ENCODE assay signal across 16 cellular contexts in genomic region chr3:56254835-56255234, GRCh38.
DNase-seq lines count a peak whose midpoint lies in the region; ATAC-seq, FAIRE-seq and TF ChIP-seq lines count a peak whose summit lies in the region.
"Had no signal": no experiment of that assay in that cellular context is flagged by ENCODE, and none has a peak within 500 bp of the region (broad histone marks: within the 10 kb centered on the region; RNA-seq: fewer than 3 reads in every experiment).

No MANE protein-coding gene starts in this region.

- no peaks in the 10 kb centered on the region for H4K20me1 ChIP-seq in H9 (ENCODE audit: control insufficient read depth, insufficient read depth, insufficient read length)
- H4K20me1 ChIP-seq in astrocyte (ENCODE audit: insufficient read depth, low read length) = no peaks in the 10 kb centered on the region

- no peak overlapping the region for H2BK20ac ChIP-seq in H9 (ENCODE audit: low read depth, low read length, poor library complexity, severe bottlenecking)

- H2BK5ac ChIP-seq in H9 (ENCODE audit: insufficient read length, low read length) = no peak overlapping the region

- H3K79me1 ChIP-seq in H9 (ENCODE audit: insufficient read depth, low read depth, low read length, poor library complexity, severe bottlenecking) = no peaks in the 10 kb centered on the region

- no peak overlapping the region for H4K8ac ChIP-seq in H9 (replicated peaks; ENCODE audit: insufficient read length, low read depth, low read length)

- H3K79me2 ChIP-seq in H9 (ENCODE audit: insufficient read depth, low read length) (no peaks in the 10 kb centered on the region), astrocyte (ENCODE audit: insufficient read depth, low read length) (no peaks in the 10 kb centered on the region)

- H2BK120ac ChIP-seq in H9 (ENCODE audit: low read depth, low read length, poor library complexity, severe bottlenecking) = no peak overlapping the region

- no peak overlapping the region for H3K4me3 ChIP-seq in astrocyte (ENCODE audit: insufficient read depth, low read depth, low read length)
- H3K4me3 ChIP-seq: heart left ventricle, suprapubic skin had no signal

- no peak overlapping the region; a peak in 1 of 7 replicates for H3K27ac Mint-ChIP-seq in H9
- H3K27ac Mint-ChIP-seq in astrocyte (ENCODE audit: unreplicated experiment) = no peak overlapping the region
- no peak overlapping the region for H3K27ac Mint-ChIP-seq in glutamatergic neuron (ENCODE audit: unreplicated experiment)
- H3K27ac Mint-ChIP-seq: activated T-helper 17 cell treated with anti-CD3 and anti-CD28 coated beads, Interleukin-2, amount 50 U/mL, for 72 hours had no signal

- no peak overlapping the region for H4K91ac ChIP-seq in H9 (ENCODE audit: insufficient read length, low read depth, low read length)

- no peak overlapping the region for H2BK15ac ChIP-seq in H9 (ENCODE audit: low read depth, low read length)

- ATAC-seq in HG02642 (IDR thresholded peaks at IDR 0.05; ENCODE audit: poor library complexity, unreplicated experiment) = no peak
- ATAC-seq: activated CD4-positive, CD25-positive, alpha-beta regulatory T cell treated with anti-CD3 and anti-CD28 coated beads, Interleukin-2, amount 50 U/mL, for 24 hours; activated T-helper 17 cell treated with anti-CD3 and anti-CD28 coated beads, Interleukin-2, amount 50 U/mL, for 72 hours; heart left ventricle had no signal

- DNase-seq in H9 (no peak), astrocyte (ENCODE audit: low read depth) (no peak), glutamatergic neuron (no peak), Ammon's horn (ENCODE audit: low spot score) (no peak), cerebellar cortex (ENCODE audit: low spot score) (no peak), RPMI8226 (no peak)
- DNase-seq: heart left ventricle, KG1, mesenchymal stem cell, SIG-M5 had no signal

- H3K36me3 Mint-ChIP-seq in H9 (ENCODE audit: insufficient read depth in 1 of 3, low read depth in 3 of 3) = no peaks in the 10 kb centered on the region
- no peaks in the 10 kb centered on the region for H3K36me3 Mint-ChIP-seq in astrocyte (ENCODE audit: low read depth, unreplicated experiment)
- no peaks in the 10 kb centered on the region for H3K36me3 Mint-ChIP-seq in glutamatergic neuron (ENCODE audit: unreplicated experiment)

- H3K14ac ChIP-seq in H9 (ENCODE audit: insufficient read depth, low read length) = no peak overlapping the region

- H3K4me1 ChIP-seq in H9 (ENCODE audit: insufficient read depth, low read length) = peaks cover 5% of the 10 kb centered on the region; the same call in 1 of the 2 replicates
- H3K4me1 ChIP-seq in astrocyte (ENCODE audit: insufficient read depth, low read length) = no peaks in the 10 kb centered on the region
- H3K4me1 ChIP-seq: suprapubic skin had no signal

- H3K4ac ChIP-seq in H9 (ENCODE audit: low read depth, low read length) = no peak overlapping the region

- H2AK5ac ChIP-seq in H9 (ENCODE audit: insufficient read length, low read length) = no peak overlapping the region

- TF ChIP-seq CTCF in 22Rv1 (IDR thresholded peaks at IDR 0.05) (peak; percentile 48), H9 (conservative IDR thresholded peaks at IDR 0.05) (peak; percentile 70), astrocyte (IDR thresholded peaks at IDR 0.05; ENCODE audit: insufficient read depth, low read depth, low read length) (peak; percentile 31), glutamatergic neuron (IDR thresholded peaks at IDR 0.05; ENCODE audit: partially characterized antibody, unreplicated experiment) (peak; percentile 66)

- no peaks in the 10 kb centered on the region for H3K23me2 ChIP-seq in H9 (ENCODE audit: insufficient read length, low read depth, low read length, poor library complexity, severe bottlenecking)

- peaks cover 33 to 44% of the 10 kb centered on the region in 2 experiments for H3K4me1 Mint-ChIP-seq in H9
- peaks cover 5% of the 10 kb centered on the region for H3K4me1 Mint-ChIP-seq in astrocyte (ENCODE audit: low read depth, unreplicated experiment)
- H3K4me1 Mint-ChIP-seq in glutamatergic neuron (ENCODE audit: low read depth, unreplicated experiment) = no peaks in the 10 kb centered on the region
- H3K4me1 Mint-ChIP-seq: activated T-helper 17 cell treated with anti-CD3 and anti-CD28 coated beads, Interleukin-2, amount 50 U/mL, for 72 hours had no signal

- H3K9me3 Mint-ChIP-seq in H9 (no peaks in the 10 kb centered on the region), astrocyte (ENCODE audit: unreplicated experiment) (no peaks in the 10 kb centered on the region), glutamatergic neuron (ENCODE audit: unreplicated experiment) (peaks cover 1% of the 10 kb centered on the region)
- H3K9me3 Mint-ChIP-seq: activated T-helper 17 cell treated with anti-CD3 and anti-CD28 coated beads, Interleukin-2, amount 50 U/mL, for 72 hours had no signal

- no peak overlapping the region for H4K5ac ChIP-seq in H9 (ENCODE audit: insufficient read length, low read depth, low read length)

- no CpG with 5 or more reads among the region's 3 CpGs for WGBS in H9 (ENCODE audit: extremely low coverage, insufficient read length, low lambda C conversion rate)

- no peak overlapping the region for H3K4me3 Mint-ChIP-seq in H9
- no peak overlapping the region for H3K4me3 Mint-ChIP-seq in astrocyte (ENCODE audit: unreplicated experiment)
- no peak overlapping the region for H3K4me3 Mint-ChIP-seq in glutamatergic neuron (ENCODE audit: unreplicated experiment)
- H3K4me3 Mint-ChIP-seq: activated T-helper 17 cell treated with anti-CD3 and anti-CD28 coated beads, Interleukin-2, amount 50 U/mL, for 72 hours had no signal

- no peak overlapping the region for H3K9ac ChIP-seq in H9 (ENCODE audit: extremely low read depth, insufficient read length, low read length)
- H3K9ac ChIP-seq in astrocyte (ENCODE audit: low read length) = no peak overlapping the region

- H3K27ac ChIP-seq in 22Rv1 (no peak overlapping the region), H9 (ENCODE audit: insufficient read length, low read depth, low read length) (no peak overlapping the region), astrocyte (ENCODE audit: low read depth, low read length) (no peak overlapping the region)
- H3K27ac ChIP-seq: heart left ventricle, suprapubic skin had no signal

- H3K23ac ChIP-seq in H9 (ENCODE audit: insufficient read length, low read depth, low read length) = no peak overlapping the region

- H2BK12ac ChIP-seq in H9 (ENCODE audit: insufficient read length, low read depth, low read length) = no peak overlapping the region

- H3K27me3 ChIP-seq in H9 (ENCODE audit: insufficient read depth, low read length) (no peaks in the 10 kb centered on the region), astrocyte (ENCODE audit: insufficient read depth, low read length) (peaks cover 8% of the 10 kb centered on the region)
- H3K27me3 ChIP-seq: heart left ventricle had no signal

- H3K9me3 ChIP-seq in H9 (ENCODE audit: control insufficient read depth, low read depth, low read length) = no peaks in the 10 kb centered on the region
- no peaks in the 10 kb centered on the region for H3K9me3 ChIP-seq in astrocyte (ENCODE audit: insufficient read depth, low read depth, low read length)
- H3K9me3 ChIP-seq: heart left ventricle, suprapubic skin had no signal

- no peak for FAIRE-seq in astrocyte (lab: Jason Lieb, UNC)
- FAIRE-seq: H54 had no signal

- no peak overlapping the region for H3T11ph ChIP-seq in H9 (ENCODE audit: low read length)

- no peak overlapping the region for H3K4me2 ChIP-seq in H9 (ENCODE audit: insufficient read depth, insufficient read length, low read length)
- H3K4me2 ChIP-seq in astrocyte (ENCODE audit: low read length) = no peak overlapping the region

- H3K18ac ChIP-seq in H9 (ENCODE audit: insufficient read length, low read depth, low read length) = no peak overlapping the region

- no peak overlapping the region for H2AFZ ChIP-seq in H9 (ENCODE audit: low read length)
- H2AFZ ChIP-seq in astrocyte (ENCODE audit: low read depth, low read length) = no peak overlapping the region

- H3K27me3 Mint-ChIP-seq in H9 (ENCODE audit: low read depth) (no peaks in the 10 kb centered on the region), astrocyte (ENCODE audit: low read depth, unreplicated experiment) (no peaks in the 10 kb centered on the region), glutamatergic neuron (ENCODE audit: unreplicated experiment) (no peaks in the 10 kb centered on the region)

- H3K56ac ChIP-seq in H9 (ENCODE audit: insufficient read length, low read depth, low read length) = no peak overlapping the region

- no peaks in the 10 kb centered on the region for H3K36me3 ChIP-seq in astrocyte (ENCODE audit: insufficient read depth, low read length)
- H3K36me3 ChIP-seq: heart left ventricle, suprapubic skin had no signal
